Comparison of ENCODE assay signal across 8 cellular contexts in the genomic region with DNA sequence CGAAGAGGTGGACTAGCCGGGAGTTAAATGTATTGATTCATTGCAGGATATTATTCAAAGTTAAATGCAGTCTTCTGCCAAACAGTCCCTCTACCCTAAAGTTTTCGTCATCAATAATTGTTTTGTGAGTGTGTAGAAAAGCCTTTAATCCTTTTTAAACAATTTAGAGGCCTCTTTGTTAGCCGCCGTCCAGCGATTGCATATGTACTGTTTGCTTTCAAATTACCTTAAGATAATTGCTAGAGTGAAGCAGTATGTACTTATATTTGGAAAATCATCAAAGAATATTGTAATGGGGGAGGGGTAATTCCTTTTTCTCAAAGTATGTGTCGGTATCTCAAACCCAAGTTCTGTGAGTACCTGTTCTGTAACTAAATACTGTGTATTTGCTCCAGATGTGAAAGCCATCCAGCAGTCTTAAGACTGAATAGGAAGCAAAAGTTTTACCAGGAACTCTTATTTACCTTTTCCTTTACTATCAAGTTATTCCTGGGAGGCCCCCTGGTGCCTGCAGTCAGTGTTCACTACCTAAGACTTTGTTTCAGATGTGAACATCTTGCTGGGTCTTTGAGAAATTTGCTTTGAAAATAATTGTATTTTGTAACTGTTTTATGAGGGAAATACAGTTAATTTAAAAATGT. TPM values are rescaled to one million over a fixed set of nuclear protein-coding genes. Genes with fewer than 3 reads are reported as not detected.
DNase-seq lines count a peak whose midpoint lies in the region; ATAC-seq lines count a peak whose summit lies in the region.

No MANE protein-coding gene starts in this region.

- H3K79me2 ChIP-seq in mesendoderm (ENCODE audit: control insufficient read depth, insufficient read depth, low read length): peaks cover 51% of the 10 kb centered on the region

- no peak overlapping the region for H2BK5ac ChIP-seq in mesendoderm (ENCODE audit: low read length)

- H2BK120ac ChIP-seq in mesendoderm (ENCODE audit: low read depth, low read length): no peak overlapping the region

- peak overlapping the region; percentile 97 for H3K9ac ChIP-seq in mesendoderm (ENCODE audit: low read length)

- no peak for ATAC-seq in stimulated activated naive CD8-positive, alpha-beta T cell treated with anti-CD3 and anti-CD28 coated beads, Interleukin-15, Interleukin-2, amounts not matched to agents 100 U/mL and 50 U/mL, for 24 hours

- H3K27ac ChIP-seq in mesendoderm (ENCODE audit: low read depth, low read length): no peak overlapping the region

- DNase-seq in NCI-H1092 treated with DMSO at 0.1 percent for 48 hours (lab: John Stamatoyannopoulos, UW) (peak; percentile 21), NCI-H1092 (lab: John Stamatoyannopoulos, UW) (no peak), NCI-H187 treated with DMSO at 0.1 percent for 48 hours (lab: John Stamatoyannopoulos, UW) (peak; percentile 18), mesendoderm (peak; percentile 74), mesenteric fat pad (ENCODE audit: low spot score) (no peak)
- DNase-seq in activated CD4-positive, alpha-beta T cell treated with anti-CD3 and anti-CD28 coated beads for 4 hours: peak; percentile 51 to 60
- DNase-seq in effector CD8-positive, alpha-beta T cell (lab: John Stamatoyannopoulos, UW): peak; percentile 8
- peak; percentile 51 for DNase-seq in stimulated activated naive CD8-positive, alpha-beta T cell treated with anti-CD3 and anti-CD28 coated beads, Interleukin-15, Interleukin-2, amounts not matched to agents 100 U/mL and 50 U/mL, for 24 hours

- peak overlapping the region; percentile 94 for H3K56ac ChIP-seq in mesendoderm (ENCODE audit: low read length)

- H3K4me2 ChIP-seq in mesendoderm (ENCODE audit: low read length): peak overlapping the region; percentile 17

- no peaks in the 10 kb centered on the region for H3K36me3 ChIP-seq in mesendoderm (ENCODE audit: control insufficient read depth, insufficient read depth, low read length)

- peaks cover 4% of the 10 kb centered on the region for H3K4me1 ChIP-seq in mesendoderm (ENCODE audit: control insufficient read depth, low read depth, low read length)

- H3K4me3 ChIP-seq in mesendoderm (ENCODE audit: low read length): peak overlapping the region; percentile 97

- peaks cover 1% of the 10 kb centered on the region for H3K79me1 ChIP-seq in mesendoderm (ENCODE audit: low read length)

- no peak overlapping the region for H3K23ac ChIP-seq in mesendoderm (ENCODE audit: low read length)

- no peak overlapping the region for H3K4ac ChIP-seq in mesendoderm (ENCODE audit: low read depth, low read length)

- no peak overlapping the region for H4K5ac ChIP-seq in mesendoderm (ENCODE audit: low read length)

- WGBS in mesendoderm (ENCODE audit: extremely low coverage, insufficient coverage, low lambda C conversion rate): no CpG with 5 or more reads among the region's 7 CpGs

- H2BK15ac ChIP-seq in mesendoderm (replicated peaks; ENCODE audit: low read depth): no peak overlapping the region

- H4K8ac ChIP-seq in mesendoderm (ENCODE audit: low read depth, low read length): no peak overlapping the region

- no peak overlapping the region for H3K18ac ChIP-seq in mesendoderm (ENCODE audit: low read length)

- no peak overlapping the region for H2AK5ac ChIP-seq in mesendoderm (ENCODE audit: low read length)

- no peaks in the 10 kb centered on the region for H3K27me3 ChIP-seq in mesendoderm (ENCODE audit: insufficient read depth, low read length, poor library complexity)

RNA-seq across cellular contexts. Expression of gene PPP1CB, which starts 1.5 kb away (rescaled TPM):
- polyA plus RNA-seq in mesendoderm (2013, experiment 1 of 2): 75.3 TPM
- 76.4 TPM for polyA plus RNA-seq in mesendoderm (2013, experiment 2 of 2)
- 201 TPM for total RNA-seq in mesenteric fat pad

RNA-seq across cellular contexts. Expression of gene SPDYA, which starts 57.5 kb away (rescaled TPM):
- 0.03 TPM for polyA plus RNA-seq in mesendoderm (2013, experiment 1 of 2)
- 0.06 TPM for polyA plus RNA-seq in mesendoderm (2013, experiment 2 of 2)
- total RNA-seq in mesenteric fat pad: 2.0 TPM

Comparison
In these comparisons a context has a peak if more than half of its experiments do, and no peak if none do; other contexts are left out.
1. DNase-seq: peak in NCI-H1092 treated with DMSO at 0.1 percent for 48 hours (single experiment), NCI-H187 treated with DMSO at 0.1 percent for 48 hours (single experiment), activated CD4-positive, alpha-beta T cell treated with anti-CD3 and anti-CD28 coated beads for 4 hours (2 of 2), effector CD8-positive, alpha-beta T cell (single experiment), mesendoderm (single experiment) and stimulated activated naive CD8-positive, alpha-beta T cell treated with anti-CD3 and anti-CD28 coated beads, Interleukin-15, Interleukin-2, amounts not matched to agents 100 U/mL and 50 U/mL, for 24 hours (single experiment); none in NCI-H1092 (single experiment) and mesenteric fat pad (single experiment).